In genomic region chr20:4813076-4813838, GRCh38 we compare ENCODE assay signal across 8 cellular contexts. TPM values are rescaled to one million over a fixed set of nuclear protein-coding genes. Genes with fewer than 3 reads are reported as not detected.
DNase-seq lines count a peak whose midpoint lies in the region; ATAC-seq lines count a peak whose summit lies in the region.

No MANE protein-coding gene starts in this region.

- ATAC-seq in GM19025 (IDR thresholded peaks at IDR 0.05; ENCODE audit: low read depth, unreplicated experiment), result peak; percentile 19
- ATAC-seq in HG03520 (IDR thresholded peaks at IDR 0.05; ENCODE audit: unreplicated experiment), result peak; percentile 20
- ATAC-seq in aorta (ENCODE audit: low FRiP score), result peak; percentile 33

- no peak overlapping the region for H3K4me3 ChIP-seq in aorta (ENCODE audit: low read length in 2 of 2)

- no peak overlapping the region for H3K27ac ChIP-seq in aorta (ENCODE audit: low read depth in 1 of 2, low read length in 2 of 2)

- no peaks in the 10 kb centered on the region for H3K27me3 ChIP-seq in aorta (ENCODE audit: control insufficient read depth in 1 of 2, insufficient read depth in 2 of 2, low read length in 1 of 2)

- no peaks in the 10 kb centered on the region for H3K36me3 ChIP-seq in aorta (ENCODE audit: control insufficient read depth in 1 of 2, insufficient read depth in 2 of 2, low read length in 1 of 2)

- H3K27ac Mint-ChIP-seq in activated naive CD8-positive, alpha-beta T cell treated with anti-CD3 and anti-CD28 coated beads for 36 hours, result peak overlapping the region; percentile 99

- 81 to 87% methylated on average over 22 of the region's 22 CpGs for WGBS in aorta, 2 donors

- no peaks in the 10 kb centered on the region for H3K27me3 Mint-ChIP-seq in activated naive CD8-positive, alpha-beta T cell treated with anti-CD3 and anti-CD28 coated beads for 36 hours

- no peaks in the 10 kb centered on the region for H3K9me3 ChIP-seq in aorta (ENCODE audit: control insufficient read depth, low read length)

- intact Hi-C loops in aorta (cut with DNase I), result no loop called here

- no peaks in the 10 kb centered on the region for H3K4me1 ChIP-seq in aorta (ENCODE audit: control insufficient read depth in 1 of 2, insufficient read depth in 2 of 2, low read length in 2 of 2)

- peak overlapping the region; percentile 90 for H3K4me3 Mint-ChIP-seq in activated naive CD8-positive, alpha-beta T cell treated with anti-CD3 and anti-CD28 coated beads for 36 hours

- H3K9me3 Mint-ChIP-seq in activated naive CD8-positive, alpha-beta T cell treated with anti-CD3 and anti-CD28 coated beads for 36 hours, result no peaks in the 10 kb centered on the region

- peaks cover 52% of the 10 kb centered on the region for H3K36me3 Mint-ChIP-seq in activated naive CD8-positive, alpha-beta T cell treated with anti-CD3 and anti-CD28 coated beads for 36 hours

- H3K4me1 Mint-ChIP-seq in activated naive CD8-positive, alpha-beta T cell treated with anti-CD3 and anti-CD28 coated beads for 36 hours, result peaks cover 62% of the 10 kb centered on the region

- DNase-seq in activated naive CD8-positive, alpha-beta T cell treated with anti-CD3 and anti-CD28 coated beads for 36 hours, result peak; percentile 19
- DNase-seq in mesenteric fat pad (ENCODE audit: low spot score), result peak; percentile 88
- peak in 1 of 2 donors; percentile 65 for DNase-seq in aorta
- no peak for DNase-seq in ureter (ENCODE audit: low spot score)
- no peak for DNase-seq in NCI-H1694 (lab: John Stamatoyannopoulos, UW)
- no peak for DNase-seq in dedifferentiated amniotic fluid mesenchymal stem cell (ENCODE audit: extremely low spot score)

RNA-seq across cellular contexts. Expression of gene RASSF2, which starts 10.2 kb away (rescaled TPM):
- 10 to 100 TPM; 47.3 to 48.2 TPM for total RNA-seq in activated naive CD8-positive, alpha-beta T cell treated with anti-CD3 and anti-CD28 coated beads for 36 hours
- 29.7 TPM for total RNA-seq in mesenteric fat pad
- total RNA-seq in aorta, result 10 to 100 TPM; 17.6 to 35.4 TPM
- 10 to 100 TPM in 1 of 2 donors, 1 to 10 TPM in 1; 9.9 to 19.4 TPM for polyA plus RNA-seq in aorta
- total RNA-seq in ureter, result 13.9 TPM

Comparison
In these comparisons a context has a peak if more than half of its experiments do, and no peak if none do; other contexts are left out.
1. DNase-seq: peak in activated naive CD8-positive, alpha-beta T cell treated with anti-CD3 and anti-CD28 coated beads for 36 hours (single experiment) and mesenteric fat pad (single experiment); none in ureter (single experiment), NCI-H1694 (single experiment) and dedifferentiated amniotic fluid mesenchymal stem cell (single experiment).
2. Peak in every context shown above with its lines, with median percentiles within 50 percentile points of each other: ATAC-seq.